In the genomic region with DNA sequence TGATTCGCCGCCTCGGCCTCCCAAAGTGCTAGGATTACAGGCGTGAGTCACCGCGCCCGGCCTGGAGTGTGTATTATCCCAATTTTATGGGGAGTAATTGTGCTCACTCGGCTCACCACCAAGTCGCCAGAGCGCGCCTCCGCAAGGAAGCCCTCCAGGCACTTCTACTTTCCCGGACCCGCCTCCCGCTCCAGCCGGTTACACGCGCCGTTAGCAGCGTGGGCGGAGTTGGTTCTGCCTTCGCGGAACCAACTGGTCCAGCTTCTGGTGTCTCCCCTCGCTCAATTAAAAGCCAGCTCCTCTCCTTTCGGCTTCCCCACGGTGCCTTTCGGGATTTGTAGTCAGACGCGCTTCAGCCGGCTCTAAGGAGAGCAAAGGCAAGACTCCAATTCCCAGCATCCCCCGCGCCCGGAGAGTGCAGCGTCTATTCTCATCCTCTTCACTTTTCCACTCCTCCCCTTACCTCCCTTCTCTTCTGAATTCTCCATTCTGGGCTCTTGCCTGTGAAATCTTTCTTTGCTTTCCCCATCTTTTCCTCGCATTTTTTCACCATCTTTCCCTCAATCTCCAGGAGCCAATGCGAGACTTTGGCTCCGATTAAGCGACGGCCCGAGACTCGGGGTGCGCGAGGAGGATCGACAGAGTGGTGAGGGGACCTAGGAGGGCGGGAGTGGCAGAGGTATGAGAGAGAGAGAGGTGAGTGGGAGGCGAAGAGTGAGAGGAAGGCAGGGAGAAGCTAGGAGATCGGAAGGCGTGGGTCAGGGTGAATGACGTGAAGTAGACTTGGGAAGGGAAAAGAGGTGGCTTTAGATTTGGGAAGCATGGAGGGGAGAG, we compare ENCODE assay signal across 8 cellular contexts. TPM values are rescaled to one million over a fixed set of nuclear protein-coding genes. Genes with fewer than 3 reads are reported as not detected.
A peak's percentile ranks its signal among the peaks of the same experiment; 100 is the strongest.
DNase-seq lines count a peak whose midpoint lies in the region; ATAC-seq, FAIRE-seq and TF ChIP-seq lines count a peak whose summit lies in the region.

Gene GTF2H4 (plus strand): TSS at position 450 of the 834 bp plus-strand sequence.

- in situ Hi-C loops in HepG2 (cut with HindIII; ENCODE audit: extremely low pct_ligation_motif_present, low pct_unique_long_range_greater_than_20kb), result no loop called here

- peak; percentile 90 for ATAC-seq in GM19397 (IDR thresholded peaks at IDR 0.05; ENCODE audit: unreplicated experiment)
- ATAC-seq in HG03571 (IDR thresholded peaks at IDR 0.05; ENCODE audit: unreplicated experiment), result peak; percentile 92
- ATAC-seq in HepG2, result peak; percentile 95

- peak within 1 kb of the TSS; percentile 74 for H3K9ac ChIP-seq in HepG2 (ENCODE audit: insufficient read depth, low read depth, low read length)

- TF ChIP-seq CTCF in C4-2B (conservative IDR thresholded peaks at IDR 0.05) (no peak), HepG2 (CRISPR knock-in tag; IDR thresholded peaks at IDR 0.05) (peak; percentile 12; the same call in 1 of the 2 replicates)

- TF ChIP-seq EP300 in HepG2 (IDR thresholded peaks at IDR 0.05; ENCODE audit: low read depth in 2 of 2, low read length in 2 of 2) (peak in 1 of 2 experiments; percentile 47; a peak in 1 of 4 replicates), HepG2 (CRISPR knock-in tag; IDR thresholded peaks at IDR 0.05; ENCODE audit: borderline replicate concordance) (peak; percentile 61)

- no peaks in the 10 kb centered on the region for H4K20me1 ChIP-seq in HepG2 (ENCODE audit: insufficient read depth, low read length)

- H3K36me3 ChIP-seq in HepG2 (replicated peaks in 1 of 2; ENCODE audit: control insufficient read depth in 1 of 2, insufficient read depth in 2 of 2, low read length in 2 of 2), result peaks cover 4 to 21% of the 10 kb centered on the region in 2 experiments; a peak in 4 of 5 replicates

- no peaks in the 10 kb centered on the region; a peak in 1 of 5 replicates for H3K27me3 ChIP-seq in HepG2 (ENCODE audit: control insufficient read depth in 1 of 2, insufficient read depth in 2 of 2, low read length in 2 of 2)

- H3K4me1 ChIP-seq in HepG2 (ENCODE audit: insufficient read depth, low read length), result peaks cover 35% of the 10 kb centered on the region

- CTCF ChIA-PET in HepG2 (lab: Yijun Ruan, JAX; ENCODE audit: low intra/inter-chr PET ratio, low total read pairs), result no interaction called here

- peak within 1 kb of the TSS; percentile 76 to 98 (median 82) for H3K4me3 ChIP-seq in HepG2 (replicated peaks in 1 of 3; ENCODE audit: insufficient read depth in 1 of 3, low read depth in 2 of 3, low read length in 3 of 3)

- peak within 1 kb of the TSS; percentile 76 for H3K27ac ChIP-seq in C4-2B
- H3K27ac ChIP-seq in HepG2 (ENCODE audit: extremely low read length, insufficient read depth, low read length), result peak within 1 kb of the TSS; percentile 59

- WGBS in HepG2 (ENCODE audit: low lambda C conversion rate), result under 1% methylated on average over 45 of the region's 49 CpGs

- H3K9me3 ChIP-seq in HepG2 (ENCODE audit: low read length), result no peaks in the 10 kb centered on the region

- TSS peak; percentile 48 for BruUV-seq in HepG2 (replicated peaks; lab: Mats Ljungman, UMichigan)

- peak; percentile 96 for FAIRE-seq in HepG2 (lab: Jason Lieb, UNC)

- peak; percentile 54 to 68 for TF ChIP-seq POLR2A in HepG2 (IDR thresholded peaks at IDR 0.05; ENCODE audit: insufficient read depth in 1 of 2, low read depth in 2 of 2, low read length in 2 of 2)

- peak; percentile 52; the same call in 1 of the 2 replicates for TF ChIP-seq RAD21 in HepG2 (CRISPR knock-in tag; IDR thresholded peaks at IDR 0.05)

- peaks cover 17% of the 10 kb centered on the region for H3K79me2 ChIP-seq in HepG2 (ENCODE audit: insufficient read depth, low read length)

- DNase-seq in NCI-H82 (lab: John Stamatoyannopoulos, UW), result peak; percentile 100
- DNase-seq in activated CD4-positive, alpha-beta T cell treated with anti-CD3 and anti-CD28 coated beads, Interleukin-2, amount 50 U/mL, for 48 hours, result peak; percentile 96 to 98
- DNase-seq in dermis blood vessel endothelial cell, result peak; percentile 99
- peak; percentile 99 for DNase-seq in HepG2 (ENCODE audit: low spot score)
- peak; percentile 96 for DNase-seq in stimulated activated CD4-positive, alpha-beta T cell treated with anti-CD3 and anti-CD28 coated beads, Interleukin-4, amount 100 ng/mL, for 1 hour

- intact Hi-C loops in HepG2 (cut with micrococcal nuclease; ENCODE audit: unreplicated experiment), result loop anchor here (1.0 to 2.0 kb wide), 2 partner anchors 23 to 31 kb away; no protein-coding TSS in a partner anchor

- H2AFZ ChIP-seq in HepG2 (ENCODE audit: low read length), result no peak within 1 kb of the TSS

- H3K4me2 ChIP-seq in HepG2 (ENCODE audit: low read depth, low read length), result peak within 1 kb of the TSS; percentile 93

- POLR2A ChIA-PET in HepG2 (lab: Yijun Ruan, JAX), result interaction anchor here (0.6 to 5.4 kb wide), 9 partner anchors 9 to 337 kb away, joined by 3 to 45 read pairs (median 3); partner anchors contain the start of genes ABCF1, DDR1 and DHX16

TF ChIP-seq in HepG2, 621 proteins besides CTCF, POLR2A, EP300 and RAD21 (continues in another document):
- TF ChIP-seq KAT2B (IDR thresholded peaks at IDR 0.05; ENCODE audit: borderline replicate concordance, low read depth, low read length), result no peak
- TF ChIP-seq, protein P1, sequence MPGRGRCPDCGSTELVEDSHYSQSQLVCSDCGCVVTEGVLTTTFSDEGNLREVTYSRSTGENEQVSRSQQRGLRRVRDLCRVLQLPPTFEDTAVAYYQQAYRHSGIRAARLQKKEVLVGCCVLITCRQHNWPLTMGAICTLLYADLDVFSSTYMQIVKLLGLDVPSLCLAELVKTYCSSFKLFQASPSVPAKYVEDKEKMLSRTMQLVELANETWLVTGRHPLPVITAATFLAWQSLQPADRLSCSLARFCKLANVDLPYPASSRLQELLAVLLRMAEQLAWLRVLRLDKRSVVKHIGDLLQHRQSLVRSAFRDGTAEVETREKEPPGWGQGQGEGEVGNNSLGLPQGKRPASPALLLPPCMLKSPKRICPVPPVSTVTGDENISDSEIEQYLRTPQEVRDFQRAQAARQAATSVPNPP (CRISPR knock-in tag; IDR thresholded peaks at IDR 0.05), result peak; percentile 84; the same call in 1 of the 2 replicates
- TF ChIP-seq PLSCR1 (CRISPR knock-in tag; IDR thresholded peaks at IDR 0.05; ENCODE audit: borderline replicate concordance), result no peak
- peak; percentile 26 for TF ChIP-seq ZEB1 (IDR thresholded peaks at IDR 0.05; ENCODE audit: insufficient replicate concordance, low read depth)
- no peak; the same call in 1 of the 2 replicates for TF ChIP-seq MZF1 (CRISPR knock-in tag; IDR thresholded peaks at IDR 0.05; ENCODE audit: borderline replicate concordance)
- TF ChIP-seq MIER2 (CRISPR knock-in tag; IDR thresholded peaks at IDR 0.05), result peak; percentile 44; the same call in 1 of the 2 replicates
- no peak for TF ChIP-seq TFE3 (CRISPR knock-in tag; IDR thresholded peaks at IDR 0.05)
- no peak for TF ChIP-seq ZFP41 (CRISPR knock-in tag; IDR thresholded peaks at IDR 0.05; ENCODE audit: borderline replicate concordance)
- no peak for TF ChIP-seq KLF15 (CRISPR knock-in tag; IDR thresholded peaks at IDR 0.05; ENCODE audit: borderline replicate concordance)
- TF ChIP-seq ZNF674 (CRISPR knock-in tag; IDR thresholded peaks at IDR 0.05; ENCODE audit: low read depth), result no peak
- no peak for TF ChIP-seq ZBTB7A (CRISPR knock-in tag; IDR thresholded peaks at IDR 0.05)

RNA-seq across cellular contexts. Expression of gene GTF2H4, which starts in this region (rescaled TPM):
- total RNA-seq in dermis blood vessel endothelial cell (16.2 and 26.4 TPM in 2 replicates), HepG2 (2016; rRNA removed; fragmentation: Illumina TruSeq; extraction: Trizol) (15.9 and 18.0 TPM in 2 replicates)
- 1.5 and 3.1 TPM in 2 replicates for total RNA-seq in HepG2 (2016; cell fraction: cytosol; rRNA removed; fragmentation: Illumina TruSeq; extraction: Trizol; ENCODE audit: low read depth)
- 14.1 and 17.5 TPM in 2 replicates for total RNA-seq in HepG2 (2016; cell fraction: insoluble cytoplasmic fraction; rRNA removed; fragmentation: Illumina TruSeq; extraction: Trizol)
- 4.5 and 5.7 TPM in 2 replicates for total RNA-seq in HepG2 (2016; cell fraction: membrane; rRNA removed; fragmentation: Illumina TruSeq; extraction: Trizol)
- total RNA-seq in HepG2 (2016; cell fraction: nucleus; rRNA removed; fragmentation: Illumina TruSeq; extraction: Trizol), result 27.0 and 30.2 TPM in 2 replicates
- 49.3 and 58.3 TPM in 2 replicates for polyA plus RNA-seq in HepG2 (2011; rRNA removed)
- 19.9 and 20.1 TPM in 2 replicates for polyA plus RNA-seq in HepG2 (2011; cell fraction: cytosol; rRNA removed)
- polyA plus RNA-seq in HepG2 (2011; cell fraction: nucleus; rRNA removed), result 258 and 287 TPM in 2 replicates
- polyA plus RNA-seq in HepG2 (2012), result 29.0 and 51.4 TPM in 2 replicates
- polyA plus RNA-seq in HepG2 (2016; cell fraction: cytosol; fragmentation: Illumina TruSeq; extraction: Trizol; ENCODE audit: low read depth), result 2.6 and 3.1 TPM in 2 replicates
- polyA plus RNA-seq in HepG2 (2016; cell fraction: insoluble cytoplasmic fraction; fragmentation: Illumina TruSeq; extraction: Trizol; ENCODE audit: low read depth), result 25.8 and 31.0 TPM in 2 replicates
- polyA plus RNA-seq in HepG2 (2016; cell fraction: membrane; fragmentation: Illumina TruSeq; extraction: Trizol; ENCODE audit: low read depth), result 4.9 and 6.0 TPM in 2 replicates
- 114 and 125 TPM in 2 replicates for polyA plus RNA-seq in HepG2 (2016; cell fraction: nucleus; fragmentation: Illumina TruSeq; extraction: Trizol; ENCODE audit: insufficient read depth, low read depth)
- 25.0 and 30.0 TPM in 2 replicates for polyA minus RNA-seq in HepG2 (2011; rRNA and poly(A)+ RNA removed; ENCODE audit: low replicate concordance)
- polyA minus RNA-seq in HepG2 (2011; cell fraction: cytosol; rRNA and poly(A)+ RNA removed), result 4.9 and 8.5 TPM in 2 replicates
- 61.3 and 64.4 TPM in 2 replicates for polyA minus RNA-seq in HepG2 (2011; cell fraction: nucleus; rRNA and poly(A)+ RNA removed)

Comparison
In these comparisons a context has a peak if more than half of its experiments do, and no peak if none do; other contexts are left out.
1. Peak in every context shown above with its lines: DNase-seq, ATAC-seq, H3K4me3 ChIP-seq and H3K27ac ChIP-seq.